Comparison of ENCODE assay signal across 9 cellular contexts in genomic region chr1:68346192-68346808, GRCh38.
DNase-seq lines count a peak whose midpoint lies in the region; ATAC-seq, FAIRE-seq and TF ChIP-seq lines count a peak whose summit lies in the region.
"Had no signal": no experiment of that assay in that cellular context is flagged by ENCODE, and none has a peak within 500 bp of the region (broad histone marks: within the 10 kb centered on the region; RNA-seq: fewer than 3 reads in every experiment).

No MANE protein-coding gene starts in this region.

- no peak overlapping the region for H2AFZ ChIP-seq in GM23248

- in situ Hi-C loops in GM23248 (cut with MboI): loop anchor here (10.0 to 25.0 kb wide), 2 partner anchors 491 to 809 kb away; no protein-coding TSS in a partner anchor

- ATAC-seq in A549 (no peak), GM21360 (IDR thresholded peaks at IDR 0.05; ENCODE audit: unreplicated experiment) (no peak)
- no peak for ATAC-seq in activated CD8-positive, alpha-beta memory T cell treated with anti-CD3 and anti-CD28 coated beads, Interleukin-2, amount 10 ng/mL, durations not matched to agents 7 days and 5 days

- peak; percentile 5 to 15 for DNase-seq in A549 (ENCODE audit: low read depth in 1 of 2, low spot score in 1 of 2)
- peak; percentile 49 for DNase-seq in GM23248
- DNase-seq in RPMI7951 (ENCODE audit: low read depth): peak; percentile 52
- DNase-seq in right atrium auricular region (ENCODE audit: low spot score): no peak
- DNase-seq in head of caudate nucleus: no peak
- DNase-seq in activated CD8-positive, alpha-beta memory T cell treated with anti-CD3 and anti-CD28 coated beads, Interleukin-2, amount 10 ng/mL, durations not matched to agents 7 days and 5 days: no peak
- DNase-seq in GM12892 (ENCODE audit: insufficient read length): no peak
- DNase-seq: activated naive CD8-positive, alpha-beta T cell treated with anti-CD3 and anti-CD28 coated beads, Interleukin-2, amount 10 ng/mL, durations not matched to agents 7 days and 5 days had no signal

- TF ChIP-seq RAD21 in A549 (conservative IDR thresholded peaks at IDR 0.05 in 1 of 2, IDR thresholded peaks at IDR 0.05 in 1 of 2): peak; percentile 15 to 40; a peak in 1 of 5 replicates

- no peak overlapping the region for H3K4me3 Mint-ChIP-seq in activated CD8-positive, alpha-beta memory T cell treated with anti-CD3 and anti-CD28 coated beads, Interleukin-2, amount 10 ng/mL, durations not matched to agents 7 days and 5 days
- H3K4me3 Mint-ChIP-seq: activated naive CD8-positive, alpha-beta T cell treated with anti-CD3 and anti-CD28 coated beads, Interleukin-2, amount 10 ng/mL, durations not matched to agents 7 days and 5 days had no signal

- TF ChIP-seq CTCF in A549 (IDR thresholded peaks at IDR 0.05) (peak; percentile 47), right atrium auricular region (IDR thresholded peaks at IDR 0.05) (peak; percentile 23 to 68)

- no peaks in the 10 kb centered on the region for H3K36me3 Mint-ChIP-seq in activated CD8-positive, alpha-beta memory T cell treated with anti-CD3 and anti-CD28 coated beads, Interleukin-2, amount 10 ng/mL, durations not matched to agents 7 days and 5 days
- H3K36me3 Mint-ChIP-seq: activated naive CD8-positive, alpha-beta T cell treated with anti-CD3 and anti-CD28 coated beads, Interleukin-2, amount 10 ng/mL, durations not matched to agents 7 days and 5 days had no signal

- no peak overlapping the region for H3K4me3 ChIP-seq in A549
- no peak overlapping the region for H3K4me3 ChIP-seq in GM23248
- no peak overlapping the region for H3K4me3 ChIP-seq in right atrium auricular region

- H3K36me3 ChIP-seq in GM23248 (ENCODE audit: low read depth) (no peaks in the 10 kb centered on the region), right atrium auricular region (no peaks in the 10 kb centered on the region)

- 45% methylated on average over 3 of the region's 3 CpGs for WGBS in A549 (ENCODE audit: missing lambda C conversion rate)
- WGBS in GM23248 (ENCODE audit: low coverage in 1 of 2, low lambda C conversion rate in 2 of 2, missing lambda C conversion rate in 2 of 2), 2 experiments: 27 to 40% methylated on average over 3 of the region's 3 CpGs

- H3K4me1 Mint-ChIP-seq in activated CD8-positive, alpha-beta memory T cell treated with anti-CD3 and anti-CD28 coated beads, Interleukin-2, amount 10 ng/mL, durations not matched to agents 7 days and 5 days: no peaks in the 10 kb centered on the region

- H3K27me3 Mint-ChIP-seq in activated CD8-positive, alpha-beta memory T cell treated with anti-CD3 and anti-CD28 coated beads, Interleukin-2, amount 10 ng/mL, durations not matched to agents 7 days and 5 days: no peaks in the 10 kb centered on the region
- H3K27me3 Mint-ChIP-seq: activated naive CD8-positive, alpha-beta T cell treated with anti-CD3 and anti-CD28 coated beads, Interleukin-2, amount 10 ng/mL, durations not matched to agents 7 days and 5 days had no signal

- H3K9me3 Mint-ChIP-seq in activated CD8-positive, alpha-beta memory T cell treated with anti-CD3 and anti-CD28 coated beads, Interleukin-2, amount 10 ng/mL, durations not matched to agents 7 days and 5 days (ENCODE audit: low read depth): no peaks in the 10 kb centered on the region
- H3K9me3 Mint-ChIP-seq: activated naive CD8-positive, alpha-beta T cell treated with anti-CD3 and anti-CD28 coated beads, Interleukin-2, amount 10 ng/mL, durations not matched to agents 7 days and 5 days had no signal

- H3K4me2 ChIP-seq in A549 (no peak overlapping the region), GM23248 (ENCODE audit: unreplicated experiment) (no peak overlapping the region)

- H3K79me2 ChIP-seq in GM23248 (ENCODE audit: insufficient read depth): no peaks in the 10 kb centered on the region

- H3F3A ChIP-seq in GM23248 (ENCODE audit: insufficient read depth): no peaks in the 10 kb centered on the region

- intact Hi-C loops in head of caudate nucleus (cut with DNase I): no loop called here

- FAIRE-seq in A549 (lab: Jason Lieb, UNC) (no peak), GM12892 (lab: Jason Lieb, UNC) (no peak)

- TF ChIP-seq POLR2A in A549 (IDR thresholded peaks at IDR 0.05; ENCODE audit: low read length) (no peak), GM12892 (IDR thresholded peaks at IDR 0.05; ENCODE audit: low read depth, low read length) (no peak)

- CTCF ChIA-PET in A549 (lab: Yijun Ruan, JAX): interaction anchor here (0.7 to 4.2 kb wide), 8 partner anchors 9 to 535 kb away, joined by 3 to 23 read pairs (median 3); no protein-coding TSS in a partner anchor
- CTCF ChIA-PET in activated CD8-positive, alpha-beta memory T cell treated with anti-CD3 and anti-CD28 coated beads, Interleukin-2, amount 10 ng/mL, durations not matched to agents 7 days and 5 days (lab: Charles Lee): interaction anchor here (0.7 to 2.3 kb wide), 4 partner anchors 12 to 741 kb away, joined by 3 to 12 read pairs (median 5); no protein-coding TSS in a partner anchor

- H3K9me3 ChIP-seq in A549 (no peaks in the 10 kb centered on the region), GM23248 (ENCODE audit: low read depth) (no peaks in the 10 kb centered on the region), right atrium auricular region (no peaks in the 10 kb centered on the region)

- no peak overlapping the region for H3K9ac ChIP-seq in GM23248

- H4K20me1 ChIP-seq in GM23248 (ENCODE audit: insufficient read depth): no peaks in the 10 kb centered on the region

- no peak for TF ChIP-seq EP300 in A549 (IDR thresholded peaks at IDR 0.05)

- POLR2A ChIA-PET in A549 (lab: Yijun Ruan, JAX): interaction anchor here (1.0 kb wide), 1 partner anchor 226 kb away, joined by 3 read pairs; no protein-coding TSS in a partner anchor

- H3K4me1 ChIP-seq in A549 (no peaks in the 10 kb centered on the region), GM23248 (ENCODE audit: insufficient read depth) (no peaks in the 10 kb centered on the region), right atrium auricular region (no peaks in the 10 kb centered on the region)

- H3K27ac ChIP-seq in A549 (no peak overlapping the region), GM23248 (no peak overlapping the region), right atrium auricular region (no peak overlapping the region)

- no peak overlapping the region for H3K27ac Mint-ChIP-seq in activated CD8-positive, alpha-beta memory T cell treated with anti-CD3 and anti-CD28 coated beads, Interleukin-2, amount 10 ng/mL, durations not matched to agents 7 days and 5 days
- H3K27ac Mint-ChIP-seq: activated naive CD8-positive, alpha-beta T cell treated with anti-CD3 and anti-CD28 coated beads, Interleukin-2, amount 10 ng/mL, durations not matched to agents 7 days and 5 days had no signal

- H3K9me2 ChIP-seq in GM23248 (ENCODE audit: insufficient read depth): no peaks in the 10 kb centered on the region

- H3K27me3 ChIP-seq in GM23248 (replicated peaks; ENCODE audit: insufficient read depth): no peaks in the 10 kb centered on the region; the same call in 1 of the 2 replicates
- no peaks in the 10 kb centered on the region for H3K27me3 ChIP-seq in right atrium auricular region

TF ChIP-seq in A549, 52 proteins besides CTCF, POLR2A, EP300 and RAD21:
- TF ChIP-seq NFE2L2 (conservative IDR thresholded peaks at IDR 0.05; ENCODE audit: low read length): no peak
- TF ChIP-seq HOXB13 (CRISPR knock-in tag; IDR thresholded peaks at IDR 0.05; ENCODE audit: low read depth): no peak
- peak; percentile 41; the same call in 1 of the 3 replicates for TF ChIP-seq SMC3 (IDR thresholded peaks at IDR 0.05)
- no peak for TF ChIP-seq JUN (IDR thresholded peaks at IDR 0.05)
- TF ChIP-seq NR3C1 (IDR thresholded peaks at IDR 0.05): no peak
- no peak for TF ChIP-seq GATA3 (IDR thresholded peaks at IDR 0.05; ENCODE audit: borderline replicate concordance)

Comparison
In these comparisons a context has a peak if more than half of its experiments do, and no peak if none do; other contexts are left out.
1. DNase-seq: peak in A549 (2 of 2), GM23248 (single experiment) and RPMI7951 (single experiment); none in right atrium auricular region (single experiment), head of caudate nucleus (0 of 42), activated CD8-positive, alpha-beta memory T cell treated with anti-CD3 and anti-CD28 coated beads, Interleukin-2, amount 10 ng/mL, durations not matched to agents 7 days and 5 days (single experiment) and GM12892 (single experiment).